Comparison of ENCODE assay signal across 8 cellular contexts in genomic region chr15:40253179-40253790, GRCh38. TPM values are rescaled to one million over a fixed set of nuclear protein-coding genes. Genes with fewer than 3 reads are reported as not detected.
A peak's percentile ranks its signal among the peaks of the same experiment; 100 is the strongest.
DNase-seq lines count a peak whose midpoint lies in the region; TF ChIP-seq lines count a peak whose summit lies in the region.

No MANE protein-coding gene starts in this region.

- H3K27ac ChIP-seq in Peyer's patch: peak overlapping the region in 1 of 4 donors; percentile 21
- no peak overlapping the region for H3K27ac ChIP-seq in caudate nucleus (ENCODE audit: low read depth, low read length)

- CTCF ChIA-PET in Caco-2 (lab: Charles Lee): interaction anchor here (0.9 to 1.2 kb wide), 3 partner anchors 10 to 84 kb away, joined by 3 to 4 read pairs (median 4); no protein-coding TSS in a partner anchor

- peaks cover 24% of the 10 kb centered on the region for H3K4me1 ChIP-seq in Caco-2
- peaks cover 0 to 17% (median 9%) of the 10 kb centered on the region in 4 donors for H3K4me1 ChIP-seq in Peyer's patch

- DNase-seq in Caco-2 (no peak), Peyer's patch (no peak), foreskin fibroblast (no peak), progenitor cell of endocrine pancreas (ENCODE audit: low spot score, unreplicated experiment) (no peak), HuH-7 (ENCODE audit: low spot score) (no peak), NCI-H2029 (lab: John Stamatoyannopoulos, UW) (no peak), caudate nucleus (lab: John Stamatoyannopoulos, UW) (no peak), NCI-H2196 (lab: John Stamatoyannopoulos, UW; ENCODE audit: unreplicated experiment) (no peak)

- TF ChIP-seq CTCF in Caco-2 (IDR thresholded peaks at IDR 0.05; ENCODE audit: insufficient read depth in 1 of 2, low read depth in 1 of 2, low read length in 1 of 2, severe bottlenecking in 1 of 2, unreplicated experiment in 1 of 2): no peak
- TF ChIP-seq CTCF in Peyer's patch (IDR thresholded peaks at IDR 0.05): no peak
- TF ChIP-seq CTCF in foreskin fibroblast (IDR thresholded peaks at IDR 0.05; ENCODE audit: low read depth, low read length): no peak
- no peak for TF ChIP-seq CTCF in progenitor cell of endocrine pancreas (IDR thresholded peaks at IDR 0.05; ENCODE audit: unreplicated experiment)

- H3K27ac Mint-ChIP-seq in Caco-2 (ENCODE audit: unreplicated experiment) (peak overlapping the region; percentile 56), progenitor cell of endocrine pancreas (peak overlapping the region; percentile 90)

- H3K4me1 Mint-ChIP-seq in Caco-2 (ENCODE audit: low read depth, unreplicated experiment) (peaks cover 14% of the 10 kb centered on the region), progenitor cell of endocrine pancreas (ENCODE audit: low read depth) (peaks cover 4% of the 10 kb centered on the region)

- H3K4me3 ChIP-seq in Caco-2 (ENCODE audit: low read depth, low read length): peak overlapping the region; percentile 58
- peak overlapping the region; percentile 46 to 64 (median 61) for H3K4me3 ChIP-seq in Peyer's patch
- H3K4me3 ChIP-seq in foreskin fibroblast (ENCODE audit: low read depth in 1 of 2, low read length in 2 of 2): peak overlapping the region; percentile 28 to 49

- no peak for TF ChIP-seq POLR2A in Peyer's patch (IDR thresholded peaks at IDR 0.05)

- H3K9me3 Mint-ChIP-seq in Caco-2 (ENCODE audit: unreplicated experiment) (no peaks in the 10 kb centered on the region), progenitor cell of endocrine pancreas (ENCODE audit: low read depth) (no peaks in the 10 kb centered on the region)

- H3K36me3 ChIP-seq in Caco-2 (ENCODE audit: control insufficient read depth, insufficient read depth, low read length) (peaks cover 1% of the 10 kb centered on the region; the same call in 1 of the 2 replicates), Peyer's patch (no peaks in the 10 kb centered on the region)

- H3K9me3 ChIP-seq in Caco-2 (no peaks in the 10 kb centered on the region), Peyer's patch (no peaks in the 10 kb centered on the region)

- H3K27me3 ChIP-seq in Caco-2 (replicated peaks; ENCODE audit: control insufficient read depth, insufficient read depth, low read length): no peaks in the 10 kb centered on the region
- no peaks in the 10 kb centered on the region for H3K27me3 ChIP-seq in Peyer's patch

- no TSS peak for BruUV-seq in Caco-2 (replicated peaks; lab: Mats Ljungman, UMichigan)

- POLR2A ChIA-PET in Caco-2 (lab: Charles Lee): interaction anchor here (0.6 kb wide), 1 partner anchor 41 kb away, joined by 3 read pairs; no protein-coding TSS in a partner anchor

- intact Hi-C loops in Caco-2 (cut with micrococcal nuclease; ENCODE audit: unreplicated experiment): loop anchor here (2.0 kb wide), 1 partner anchor 14 kb away; the partner anchor contains the start of gene PAK6

- peak overlapping the region; percentile 86 for H3K4me3 Mint-ChIP-seq in Caco-2 (ENCODE audit: unreplicated experiment)
- H3K4me3 Mint-ChIP-seq in progenitor cell of endocrine pancreas (ENCODE audit: low read depth): peak overlapping the region; percentile 83

- no peaks in the 10 kb centered on the region for H3K27me3 Mint-ChIP-seq in Caco-2 (ENCODE audit: insufficient read depth, unreplicated experiment)
- peaks cover 41% of the 10 kb centered on the region for H3K27me3 Mint-ChIP-seq in progenitor cell of endocrine pancreas

- peaks cover 19% of the 10 kb centered on the region for H3K36me3 Mint-ChIP-seq in Caco-2 (ENCODE audit: insufficient read depth, unreplicated experiment)
- H3K36me3 Mint-ChIP-seq in progenitor cell of endocrine pancreas (ENCODE audit: insufficient read depth): no peaks in the 10 kb centered on the region

RNA-seq across cellular contexts. Expression of gene PAK6, which starts 14.4 kb away (rescaled TPM):
- total RNA-seq in Caco-2 (2022): 19.9 and 20.7 TPM in 2 replicates
- 1 to 10 TPM in 2 of 4 donors, not detected in 2; 3.3 to 4.7 TPM for total RNA-seq in Peyer's patch
- 13.2 and 13.8 TPM in 2 replicates for total RNA-seq in progenitor cell of endocrine pancreas

RNA-seq across cellular contexts. Expression of gene ANKRD63, which starts 29.6 kb away (rescaled TPM):
- total RNA-seq in Caco-2 (2022) (0.28 and 0.79 TPM in 2 replicates), Peyer's patch (not detected), progenitor cell of endocrine pancreas (not detected in 2 replicates)

RNA-seq across cellular contexts. Expression of gene PLCB2, which starts 54.5 kb away (rescaled TPM):
- total RNA-seq in Caco-2 (2022) (4.0 and 4.7 TPM in 2 replicates), Peyer's patch (100 to 1,000 TPM in 1 of 4 donors, 10 to 100 TPM in 3; 12.3 to 101 (median 15.7) TPM), progenitor cell of endocrine pancreas (2.5 and 2.8 TPM in 2 replicates)
